17 cellular contexts compared by ENCODE assay signal in genomic region chr2:142834003-142834402, GRCh38. TPM values are rescaled to one million over a fixed set of nuclear protein-coding genes. Genes with fewer than 3 reads are reported as not detected.
DNase-seq lines count a peak whose midpoint lies in the region; ATAC-seq and TF ChIP-seq lines count a peak whose summit lies in the region.
"Had no signal": no experiment of that assay in that cellular context is flagged by ENCODE, and none has a peak within 500 bp of the region (broad histone marks: within the 10 kb centered on the region; RNA-seq: fewer than 3 reads in every experiment).

No MANE protein-coding gene starts in this region.

- H3K27me3 ChIP-seq in RWPE2 (ENCODE audit: insufficient read depth, poor library complexity, severe bottlenecking) (no peaks in the 10 kb centered on the region), smooth muscle cell (ENCODE audit: low read depth) (no peaks in the 10 kb centered on the region)
- H3K27me3 ChIP-seq: sigmoid colon had no signal

- H3K9me3 ChIP-seq in RWPE2 (ENCODE audit: severe bottlenecking) (no peaks in the 10 kb centered on the region), smooth muscle cell (replicated peaks; ENCODE audit: low read depth) (no peaks in the 10 kb centered on the region)
- H3K9me3 ChIP-seq: HAP-1, sigmoid colon had no signal

- H3K9ac ChIP-seq in smooth muscle cell (ENCODE audit: low read depth): no peak overlapping the region

- peak overlapping the region; percentile 5 for H3K27ac ChIP-seq in RWPE2 (ENCODE audit: poor library complexity, severe bottlenecking)
- no peak overlapping the region for H3K27ac ChIP-seq in smooth muscle cell (ENCODE audit: low read depth)
- H3K27ac ChIP-seq: sigmoid colon had no signal

- no peak overlapping the region for H2AFZ ChIP-seq in smooth muscle cell (ENCODE audit: low read depth)

- no peaks in the 10 kb centered on the region for H3K79me2 ChIP-seq in smooth muscle cell (ENCODE audit: low read depth)

- no peaks in the 10 kb centered on the region for H3F3A ChIP-seq in smooth muscle cell (ENCODE audit: low read depth)

- no peak for TF ChIP-seq CTCF in RWPE2 (IDR thresholded peaks at IDR 0.05; ENCODE audit: poor library complexity, severe bottlenecking)
- TF ChIP-seq CTCF in fibroblast of pulmonary artery (IDR thresholded peaks at IDR 0.05; ENCODE audit: low read length, missing control alignments): no peak
- TF ChIP-seq CTCF in smooth muscle cell (IDR thresholded peaks at IDR 0.05; ENCODE audit: borderline replicate concordance, insufficient read depth, poor library complexity, severe bottlenecking): no peak

- H4K20me1 ChIP-seq in smooth muscle cell (ENCODE audit: low read depth): no peaks in the 10 kb centered on the region

- no peak overlapping the region for H3K4me3 ChIP-seq in RWPE2 (ENCODE audit: severe bottlenecking)
- no peak overlapping the region for H3K4me3 ChIP-seq in fibroblast of pulmonary artery (replicated peaks; ENCODE audit: low read depth, low read length)
- H3K4me3 ChIP-seq in smooth muscle cell: no peak overlapping the region
- H3K4me3 ChIP-seq: HAP-1, sigmoid colon had no signal

- peak overlapping the region; percentile 33 for H3K4me2 ChIP-seq in smooth muscle cell

- ATAC-seq in RWPE2 (ENCODE audit: low read depth): peak; percentile 71
- ATAC-seq: activated CD8-positive, alpha-beta T cell treated with anti-CD3 and anti-CD28 coated beads for 36 hours; activated T-helper 17 cell treated with anti-CD3 and anti-CD28 coated beads, Interleukin-2, amount 50 U/mL, for 72 hours had no signal

- 63% methylated on average over 1 of the region's 1 CpG for WGBS in smooth muscle cell (ENCODE audit: low lambda C conversion rate)

- no peaks in the 10 kb centered on the region for H3K36me3 ChIP-seq in RWPE2 (ENCODE audit: low read depth)
- no peaks in the 10 kb centered on the region for H3K36me3 ChIP-seq in smooth muscle cell (ENCODE audit: low read depth)
- H3K36me3 ChIP-seq: HAP-1, sigmoid colon had no signal

- peak; percentile 78 for DNase-seq in HCEC 1CT
- DNase-seq in RWPE2 (ENCODE audit: low spot score): no peak
- DNase-seq in fibroblast of pulmonary artery (ENCODE audit: low read depth): peak; percentile 54
- DNase-seq in smooth muscle cell (lab: John Stamatoyannopoulos, UW; ENCODE audit: unreplicated experiment): no peak
- DNase-seq in foreskin melanocyte: no peak
- DNase-seq in NCI-H2029 treated with DMSO at 0.1 percent for 48 hours (lab: John Stamatoyannopoulos, UW): no peak
- DNase-seq in Ammon's horn (ENCODE audit: low spot score): no peak
- DNase-seq: activated CD8-positive, alpha-beta T cell treated with anti-CD3 and anti-CD28 coated beads for 36 hours; amniotic stem cell; CD4-positive, alpha-beta T cell; Karpas-422; NCI-H146; NCI-H510A; sigmoid colon; stimulated activated naive CD4-positive, alpha-beta T cell had no signal

- H3K4me1 ChIP-seq in RWPE2 (ENCODE audit: insufficient read depth, poor library complexity, severe bottlenecking): peaks cover 12% of the 10 kb centered on the region
- H3K4me1 ChIP-seq in smooth muscle cell (ENCODE audit: low read depth): no peaks in the 10 kb centered on the region
- H3K4me1 ChIP-seq: HAP-1, sigmoid colon had no signal

RNA-seq across cellular contexts. Expression of gene KYNU, which starts 43.5 kb away (rescaled TPM):
- total RNA-seq in smooth muscle cell: 11.2 and 16.0 TPM in 2 replicates
- polyA plus RNA-seq in smooth muscle cell: 5.7 and 18.5 TPM in 2 replicates
- total RNA-seq: activated CD8-positive, alpha-beta T cell treated with anti-CD3 and anti-CD28 coated beads for 36 hours had no signal

Comparison
In these comparisons a context has a peak if more than half of its experiments do, and no peak if none do; other contexts are left out.
1. DNase-seq: peak in HCEC 1CT (single experiment) and fibroblast of pulmonary artery (single experiment); none in RWPE2 (single experiment), smooth muscle cell (single experiment), foreskin melanocyte (single experiment), NCI-H2029 treated with DMSO at 0.1 percent for 48 hours (single experiment) and Ammon's horn (single experiment).